Comparison of ENCODE assay signal across 28 cellular contexts in genomic region chrX:4878642-4879041, GRCh38.
DNase-seq lines count a peak whose midpoint lies in the region; ATAC-seq, FAIRE-seq and TF ChIP-seq lines count a peak whose summit lies in the region.
"Had no signal": no experiment of that assay in that cellular context is flagged by ENCODE, and none has a peak within 500 bp of the region (broad histone marks: within the 10 kb centered on the region; RNA-seq: fewer than 3 reads in every experiment).

No MANE protein-coding gene starts in this region.

- H2AK5ac ChIP-seq in IMR-90 (ENCODE audit: low read depth, low read length) (no peak overlapping the region), H1 (ENCODE audit: low read depth, low read length) (no peak overlapping the region)

- H3K4me1 ChIP-seq in HepG2 (ENCODE audit: insufficient read depth, low read length), result no peaks in the 10 kb centered on the region
- no peaks in the 10 kb centered on the region for H3K4me1 ChIP-seq in right lobe of liver
- H3K4me1 ChIP-seq in IMR-90 (ENCODE audit: control insufficient read depth, insufficient read depth, low read length), result no peaks in the 10 kb centered on the region
- no peaks in the 10 kb centered on the region for H3K4me1 ChIP-seq in astrocyte (ENCODE audit: insufficient read depth, low read length)
- no peaks in the 10 kb centered on the region for H3K4me1 ChIP-seq in H1 (replicated peaks in 1 of 4; ENCODE audit: control insufficient read depth in 3 of 4, insufficient read depth in 4 of 4, low read length in 3 of 4)
- H3K4me1 ChIP-seq: BE2C, BLaER1 had no signal

- no peaks in the 10 kb centered on the region for H3K79me2 ChIP-seq in HepG2 (ENCODE audit: insufficient read depth, low read length)
- no peaks in the 10 kb centered on the region for H3K79me2 ChIP-seq in astrocyte (ENCODE audit: insufficient read depth, low read length)
- H3K79me2 ChIP-seq in H1 (ENCODE audit: control insufficient read depth in 1 of 2, insufficient read depth in 2 of 2, low read length in 2 of 2), result no peaks in the 10 kb centered on the region

- no peak overlapping the region for H3K4ac ChIP-seq in IMR-90 (ENCODE audit: low read depth, low read length)
- H3K4ac ChIP-seq in H1 (replicated peaks; ENCODE audit: insufficient read length, low read depth, low read length), result no peak overlapping the region

- H3K23ac ChIP-seq in IMR-90 (ENCODE audit: low read depth, low read length), result no peak overlapping the region
- H3K23ac ChIP-seq in H1 (ENCODE audit: insufficient read length), result no peak overlapping the region

- H2BK120ac ChIP-seq in IMR-90 (ENCODE audit: low read depth, low read length) (no peak overlapping the region), H1 (replicated peaks; ENCODE audit: low read depth, low read length) (no peak overlapping the region)

- TF ChIP-seq POLR2A in HepG2 (IDR thresholded peaks at IDR 0.05; ENCODE audit: insufficient read depth in 1 of 2, low read depth in 2 of 2, low read length in 2 of 2) (no peak), right lobe of liver (IDR thresholded peaks at IDR 0.05) (no peak), IMR-90 (IDR thresholded peaks at IDR 0.05; ENCODE audit: low read depth, low read length) (no peak), H1 (IDR thresholded peaks at IDR 0.05; ENCODE audit: control extremely low read depth in 1 of 2, low read depth in 2 of 2, low read length in 2 of 2) (no peak)

- TF ChIP-seq EP300 in HepG2 (IDR thresholded peaks at IDR 0.05; ENCODE audit: low read depth in 2 of 2, low read length in 2 of 2) (no peak), HepG2 (CRISPR knock-in tag; IDR thresholded peaks at IDR 0.05; ENCODE audit: borderline replicate concordance) (no peak), H1 (IDR thresholded peaks at IDR 0.05; ENCODE audit: borderline replicate concordance in 1 of 2, low read depth in 2 of 2, low read length in 2 of 2) (no peak)

- in situ Hi-C loops in HepG2 (cut with HindIII; ENCODE audit: extremely low pct_ligation_motif_present, low pct_unique_long_range_greater_than_20kb) (no loop called here), IMR-90 (cut with MboI; ENCODE audit: low sequenced_read_pairs) (no loop called here)

- no peak overlapping the region for H3K56ac ChIP-seq in IMR-90 (ENCODE audit: extremely low read depth, insufficient read depth, low read length)
- H3K56ac ChIP-seq in H1 (replicated peaks; ENCODE audit: insufficient read length, low read depth, low read length), result no peak overlapping the region

- no peak for DNase-seq in HepG2 (ENCODE audit: low spot score)
- no peak for DNase-seq in right lobe of liver
- DNase-seq in IMR-90, result no peak
- DNase-seq in astrocyte (ENCODE audit: low read depth), result no peak
- DNase-seq in H1 (ENCODE audit: low read depth in 1 of 2, low spot score in 2 of 2), result no peak
- no peak for DNase-seq in activated T-helper 1 cell treated with anti-CD3 and anti-CD28 coated beads, Interleukin-12 subunit alpha, Interleukin-12 subunit beta, Interleukin-2, Interleukin-4 antibody, amounts not matched to agents 30 ng/mL and 10 ng/mL and 1 ng/mL, durations not matched to agents 14 hours and 24 hours and 36 hours (ENCODE audit: low spot score)
- DNase-seq in NCI-H748 treated with DMSO at 0.1 percent for 48 hours (lab: John Stamatoyannopoulos, UW), result no peak
- DNase-seq: ACHN; BE2C; C1 segment of cervical spinal cord; CD4-positive, alpha-beta memory T cell; CD4-positive, CD25-positive, alpha-beta regulatory T cell; CD8-positive, alpha-beta memory T cell; COR-L47; DMS 273 treated with DMSO at 0.1 percent for 48 hours; DMS153; DMS53; DMS79; DND-41; EL; GDM1 had no signal

- H3K27ac Mint-ChIP-seq in astrocyte (ENCODE audit: unreplicated experiment), result no peak overlapping the region
- no peak overlapping the region for H3K27ac Mint-ChIP-seq in activated T-helper 1 cell treated with anti-CD3 and anti-CD28 coated beads, Interleukin-12 subunit alpha, Interleukin-12 subunit beta, Interleukin-2, Interleukin-4 antibody, amounts not matched to agents 30 ng/mL and 10 ng/mL and 1 ng/mL, durations not matched to agents 14 hours and 24 hours and 36 hours
- H3K27ac Mint-ChIP-seq: CD14-positive monocyte; CD4-positive, alpha-beta memory T cell; CD4-positive, CD25-positive, alpha-beta regulatory T cell had no signal

- H4K5ac ChIP-seq in IMR-90 (ENCODE audit: low read depth, low read length) (no peak overlapping the region), H1 (ENCODE audit: insufficient read length, low read depth, low read length) (no peak overlapping the region)

- no peaks in the 10 kb centered on the region for H3K27me3 ChIP-seq in HepG2 (ENCODE audit: control insufficient read depth in 1 of 2, insufficient read depth in 2 of 2, low read length in 2 of 2)
- no peaks in the 10 kb centered on the region for H3K27me3 ChIP-seq in right lobe of liver
- no peaks in the 10 kb centered on the region for H3K27me3 ChIP-seq in IMR-90 (ENCODE audit: control insufficient read depth, insufficient read depth, low read length)
- H3K27me3 ChIP-seq in astrocyte (ENCODE audit: insufficient read depth, low read length), result no peaks in the 10 kb centered on the region
- no peaks in the 10 kb centered on the region for H3K27me3 ChIP-seq in H1 (replicated peaks in 1 of 4; ENCODE audit: control insufficient read depth in 3 of 4, extremely low read depth in 1 of 4, insufficient read depth in 3 of 4, low read length in 3 of 4)
- H3K27me3 ChIP-seq: BE2C, BLaER1 had no signal

- H3K36me3 Mint-ChIP-seq in astrocyte (ENCODE audit: low read depth, unreplicated experiment), result no peaks in the 10 kb centered on the region
- H3K36me3 Mint-ChIP-seq in activated T-helper 1 cell treated with anti-CD3 and anti-CD28 coated beads, Interleukin-12 subunit alpha, Interleukin-12 subunit beta, Interleukin-2, Interleukin-4 antibody, amounts not matched to agents 30 ng/mL and 10 ng/mL and 1 ng/mL, durations not matched to agents 14 hours and 24 hours and 36 hours (ENCODE audit: low read depth), result no peaks in the 10 kb centered on the region
- H3K36me3 Mint-ChIP-seq: CD14-positive monocyte; CD4-positive, alpha-beta memory T cell; CD4-positive, CD25-positive, alpha-beta regulatory T cell; CD8-positive, alpha-beta memory T cell had no signal

- no peak overlapping the region for H2AFZ ChIP-seq in HepG2 (ENCODE audit: low read length)
- H2AFZ ChIP-seq in IMR-90 (replicated peaks; ENCODE audit: low read length, poor library complexity), result no peak overlapping the region
- H2AFZ ChIP-seq in astrocyte (ENCODE audit: low read depth, low read length), result no peak overlapping the region
- H2AFZ ChIP-seq in H1 (ENCODE audit: low read length), result no peak overlapping the region

- H3K4me3 Mint-ChIP-seq in astrocyte (ENCODE audit: unreplicated experiment), result no peak overlapping the region
- H3K4me3 Mint-ChIP-seq in activated T-helper 1 cell treated with anti-CD3 and anti-CD28 coated beads, Interleukin-12 subunit alpha, Interleukin-12 subunit beta, Interleukin-2, Interleukin-4 antibody, amounts not matched to agents 30 ng/mL and 10 ng/mL and 1 ng/mL, durations not matched to agents 14 hours and 24 hours and 36 hours, result no peak overlapping the region
- H3K4me3 Mint-ChIP-seq: CD14-positive monocyte; CD4-positive, alpha-beta memory T cell; CD4-positive, CD25-positive, alpha-beta regulatory T cell; CD8-positive, alpha-beta memory T cell had no signal

- CTCF ChIA-PET in HepG2 (lab: Yijun Ruan, JAX; ENCODE audit: low intra/inter-chr PET ratio, low total read pairs) (no interaction called here), IMR-90 (lab: Yijun Ruan, JAX) (no interaction called here), H1 (lab: Charles Lee; ENCODE audit: partially characterized antibody) (no interaction called here)

- POLR2A ChIA-PET in HepG2 (lab: Yijun Ruan, JAX), result no interaction called here
- POLR2A ChIA-PET in IMR-90 (lab: Charles Lee; ENCODE audit: unreplicated experiment), result no interaction called here
- POLR2A ChIA-PET in H1 (lab: Charles Lee; ENCODE audit: partially characterized antibody), result no interaction called here

- no peaks in the 10 kb centered on the region for H3K4me1 Mint-ChIP-seq in astrocyte (ENCODE audit: low read depth, unreplicated experiment)
- no peaks in the 10 kb centered on the region for H3K4me1 Mint-ChIP-seq in activated T-helper 1 cell treated with anti-CD3 and anti-CD28 coated beads, Interleukin-12 subunit alpha, Interleukin-12 subunit beta, Interleukin-2, Interleukin-4 antibody, amounts not matched to agents 30 ng/mL and 10 ng/mL and 1 ng/mL, durations not matched to agents 14 hours and 24 hours and 36 hours (ENCODE audit: low read depth)
- H3K4me1 Mint-ChIP-seq: CD4-positive, alpha-beta memory T cell; CD4-positive, CD25-positive, alpha-beta regulatory T cell; CD8-positive, alpha-beta memory T cell had no signal

- H2BK5ac ChIP-seq in IMR-90 (ENCODE audit: low read depth, low read length, poor library complexity, severe bottlenecking) (no peak overlapping the region), H1 (ENCODE audit: low read depth, low read length) (no peak overlapping the region)

- H3K9me3 Mint-ChIP-seq in astrocyte (ENCODE audit: unreplicated experiment), result no peaks in the 10 kb centered on the region
- peaks cover 1% of the 10 kb centered on the region for H3K9me3 Mint-ChIP-seq in activated T-helper 1 cell treated with anti-CD3 and anti-CD28 coated beads, Interleukin-12 subunit alpha, Interleukin-12 subunit beta, Interleukin-2, Interleukin-4 antibody, amounts not matched to agents 30 ng/mL and 10 ng/mL and 1 ng/mL, durations not matched to agents 14 hours and 24 hours and 36 hours

- H4K20me1 ChIP-seq in HepG2 (ENCODE audit: insufficient read depth, low read length) (no peaks in the 10 kb centered on the region), IMR-90 (ENCODE audit: insufficient read depth, low read length) (no peaks in the 10 kb centered on the region), astrocyte (ENCODE audit: insufficient read depth, low read length) (no peaks in the 10 kb centered on the region), H1 (replicated peaks in 1 of 2; ENCODE audit: control insufficient read depth in 1 of 2, insufficient read depth in 2 of 2, low read length in 2 of 2) (no peaks in the 10 kb centered on the region)
- H4K20me1 ChIP-seq: BLaER1 had no signal

- H3K36me3 ChIP-seq in HepG2 (replicated peaks in 1 of 2; ENCODE audit: control insufficient read depth in 1 of 2, insufficient read depth in 2 of 2, low read length in 2 of 2) (no peaks in the 10 kb centered on the region), right lobe of liver (no peaks in the 10 kb centered on the region), IMR-90 (ENCODE audit: control insufficient read depth, insufficient read depth, low read length) (no peaks in the 10 kb centered on the region), astrocyte (ENCODE audit: insufficient read depth, low read length) (no peaks in the 10 kb centered on the region), H1 (ENCODE audit: control insufficient read depth in 2 of 4, insufficient read depth in 4 of 4, low read length in 3 of 4) (no peaks in the 10 kb centered on the region)
- H3K36me3 ChIP-seq: BE2C, BLaER1 had no signal

- no TSS peak for BruUV-seq in HepG2 (replicated peaks; lab: Mats Ljungman, UMichigan)
- no TSS peak for BruUV-seq in IMR-90 (replicated peaks; lab: Mats Ljungman, UMichigan)

- no peaks in the 10 kb centered on the region for H3K79me1 ChIP-seq in IMR-90 (ENCODE audit: low read depth in 1 of 2, low read length in 2 of 2)
- H3K79me1 ChIP-seq in H1 (ENCODE audit: low read depth, low read length), result no peaks in the 10 kb centered on the region

- H3K9me3 ChIP-seq in HepG2 (ENCODE audit: low read length), result peaks cover 26% of the 10 kb centered on the region; the same call in 1 of the 2 replicates
- H3K9me3 ChIP-seq in right lobe of liver, result no peaks in the 10 kb centered on the region
- H3K9me3 ChIP-seq in IMR-90 (ENCODE audit: control insufficient read depth, insufficient read depth, low read length), result peaks cover 11% of the 10 kb centered on the region; the same call in 1 of the 2 replicates
- H3K9me3 ChIP-seq in astrocyte (ENCODE audit: insufficient read depth, low read depth, low read length), result no peaks in the 10 kb centered on the region
- H3K9me3 ChIP-seq in H1 (ENCODE audit: insufficient read depth in 2 of 2, low read depth in 1 of 2, low read length in 1 of 2), result 0 out of 4 replicates have a peak, but pooled peaks cover 0 to 2% of the 10 kb centered on the region in 2 experiments
- H3K9me3 ChIP-seq: BE2C had no signal

- intact Hi-C loops in HepG2 (cut with micrococcal nuclease; ENCODE audit: unreplicated experiment), result no loop called here
- intact Hi-C loops in right lobe of liver (cut with DNase I), result no loop called here
- intact Hi-C loops in IMR-90 (cut with micrococcal nuclease), result no loop called here
- intact Hi-C loops in activated T-helper 1 cell treated with anti-CD3 and anti-CD28 coated beads, Interleukin-12 subunit alpha, Interleukin-12 subunit beta, Interleukin-2, Interleukin-4 antibody, amounts not matched to agents 30 ng/mL and 10 ng/mL and 1 ng/mL, durations not matched to agents 14 hours and 24 hours and 36 hours (cut with micrococcal nuclease), result no loop called here

- no peak overlapping the region for H3K27ac ChIP-seq in HepG2 (ENCODE audit: extremely low read length, insufficient read depth, low read length)
- H3K27ac ChIP-seq in right lobe of liver, result no peak overlapping the region
- no peak overlapping the region for H3K27ac ChIP-seq in IMR-90 (ENCODE audit: insufficient read depth, low read length)
- no peak overlapping the region for H3K27ac ChIP-seq in astrocyte (ENCODE audit: low read depth, low read length)
- no peak overlapping the region for H3K27ac ChIP-seq in H1 (ENCODE audit: low read depth, low read length)
- H3K27ac ChIP-seq: 22Rv1, BLaER1 had no signal

- H2BK15ac ChIP-seq in IMR-90 (ENCODE audit: low read depth, low read length) (no peak overlapping the region), H1 (ENCODE audit: low read length) (no peak overlapping the region)

- no peak overlapping the region for H2BK12ac ChIP-seq in H1 (ENCODE audit: low read depth, low read length)

- H4K91ac ChIP-seq in IMR-90 (ENCODE audit: insufficient read depth, low read depth, low read length), result no peak overlapping the region
- no peak overlapping the region for H4K91ac ChIP-seq in H1 (replicated peaks; ENCODE audit: insufficient read length, low read length)

- H3K18ac ChIP-seq in IMR-90 (ENCODE audit: low read depth, low read length) (no peak overlapping the region), H1 (ENCODE audit: extremely low read depth, low read length) (no peak overlapping the region)

- WGBS in HepG2 (ENCODE audit: low lambda C conversion rate), result 4% methylated on average over 3 of the region's 3 CpGs
- 67% methylated on average over 3 of the region's 3 CpGs for WGBS in right lobe of liver (ENCODE audit: insufficient coverage, low coverage, low lambda C conversion rate, missing lambda C conversion rate)
- no CpG with 5 or more reads among the region's 3 CpGs for WGBS in IMR-90 (ENCODE audit: extremely low coverage in 2 of 2, insufficient read length in 1 of 2), 2 experiments
- WGBS in H1 (ENCODE audit: extremely low coverage in 1 of 2, insufficient coverage in 1 of 2, insufficient read length in 1 of 2, insufficient replicate concordance in 2 of 2, low coverage in 1 of 2, low lambda C conversion rate in 2 of 2, missing lambda C conversion rate in 1 of 2), 2 experiments, result 80% methylated on average over 3 of the region's 3 CpGs; no CpG with 5 or more reads in 1 of the 2 experiments

- H3K9ac ChIP-seq in HepG2 (ENCODE audit: insufficient read depth, low read depth, low read length) (no peak overlapping the region), IMR-90 (ENCODE audit: low read depth, low read length) (no peak overlapping the region), astrocyte (ENCODE audit: low read length) (no peak overlapping the region), H1 (replicated peaks in 1 of 4; ENCODE audit: extremely low read depth in 1 of 4, low read depth in 3 of 4, low read length in 3 of 4) (no peak overlapping the region)
- H3K9ac ChIP-seq: BLaER1 had no signal

- no peak overlapping the region for H3K4me2 ChIP-seq in HepG2 (ENCODE audit: low read depth, low read length)
- H3K4me2 ChIP-seq in IMR-90 (ENCODE audit: low read depth, low read length), result no peak overlapping the region
- no peak overlapping the region for H3K4me2 ChIP-seq in astrocyte (ENCODE audit: low read length)
- H3K4me2 ChIP-seq in H1 (ENCODE audit: insufficient read depth in 1 of 2, low read depth in 2 of 2, low read length in 2 of 2), result no peak overlapping the region
- H3K4me2 ChIP-seq: BLaER1 had no signal

- no peak overlapping the region for H4K8ac ChIP-seq in IMR-90 (ENCODE audit: low read depth in 2 of 2, low read length in 2 of 2)
- H4K8ac ChIP-seq in H1 (ENCODE audit: extremely low read depth, insufficient read depth, low read length), result no peak overlapping the region

- no peak for FAIRE-seq in HepG2 (lab: Jason Lieb, UNC)
- FAIRE-seq in astrocyte (lab: Jason Lieb, UNC), result peak; percentile 37
- FAIRE-seq in H1 (lab: Jason Lieb, UNC), result no peak
- FAIRE-seq: GM12878, GM12892, GM19239 had no signal

- no peak overlapping the region for H2AK9ac ChIP-seq in IMR-90 (replicated peaks; ENCODE audit: low read depth, low read length, poor library complexity)

- TF ChIP-seq RAD21 in HepG2 (CRISPR knock-in tag; IDR thresholded peaks at IDR 0.05) (no peak), IMR-90 (IDR thresholded peaks at IDR 0.05; ENCODE audit: low read length) (no peak), H1 (IDR thresholded peaks at IDR 0.05 in 1 of 2, conservative IDR thresholded peaks at IDR 0.05 in 1 of 2; ENCODE audit: low read depth in 2 of 2, low read length in 2 of 2) (no peak)

- no peaks in the 10 kb centered on the region for H3K27me3 Mint-ChIP-seq in astrocyte (ENCODE audit: low read depth, unreplicated experiment)
- H3K27me3 Mint-ChIP-seq in activated T-helper 1 cell treated with anti-CD3 and anti-CD28 coated beads, Interleukin-12 subunit alpha, Interleukin-12 subunit beta, Interleukin-2, Interleukin-4 antibody, amounts not matched to agents 30 ng/mL and 10 ng/mL and 1 ng/mL, durations not matched to agents 14 hours and 24 hours and 36 hours (ENCODE audit: insufficient read depth), result no peaks in the 10 kb centered on the region
- H3K27me3 Mint-ChIP-seq: CD4-positive, alpha-beta memory T cell; CD4-positive, CD25-positive, alpha-beta regulatory T cell; CD8-positive, alpha-beta memory T cell had no signal

- no peaks in the 10 kb centered on the region for H3K23me2 ChIP-seq in H1 (ENCODE audit: low read depth, low read length)

- TF ChIP-seq CTCF in HepG2 (CRISPR knock-in tag; IDR thresholded peaks at IDR 0.05) (no peak), right lobe of liver (IDR thresholded peaks at IDR 0.05) (no peak), IMR-90 (conservative IDR thresholded peaks at IDR 0.05; ENCODE audit: low read depth, low read length) (no peak), astrocyte (IDR thresholded peaks at IDR 0.05; ENCODE audit: insufficient read depth, low read depth, low read length) (no peak), H1 (IDR thresholded peaks at IDR 0.05; ENCODE audit: control extremely low read depth in 1 of 3, insufficient read depth in 1 of 3, low read depth in 1 of 3, low read length in 3 of 3) (no peak)

- no peak overlapping the region for H2BK20ac ChIP-seq in IMR-90 (ENCODE audit: low read depth, low read length)
- H2BK20ac ChIP-seq in H1 (ENCODE audit: low read length), result no peak overlapping the region

- ATAC-seq in HepG2, result no peak
- ATAC-seq in right lobe of liver, result no peak
- ATAC-seq in IMR-90 (ENCODE audit: low read depth), result no peak
- ATAC-seq in HG03196 (IDR thresholded peaks at IDR 0.05; ENCODE audit: unreplicated experiment), result no peak
- ATAC-seq: GM12878 had no signal

- H3K9me1 ChIP-seq in IMR-90 (ENCODE audit: insufficient read depth, low read length), result no peaks in the 10 kb centered on the region

- H3K14ac ChIP-seq in IMR-90 (replicated peaks; ENCODE audit: low read depth, low read length), result no peak overlapping the region
- no peak overlapping the region for H3K14ac ChIP-seq in H1 (ENCODE audit: insufficient read length)

- no peak overlapping the region for H3K4me3 ChIP-seq in HepG2 (replicated peaks in 1 of 3; ENCODE audit: insufficient read depth in 1 of 3, low read depth in 2 of 3, low read length in 3 of 3)
- H3K4me3 ChIP-seq in right lobe of liver, result no peak overlapping the region
- H3K4me3 ChIP-seq in IMR-90 (ENCODE audit: insufficient read depth, low read depth, low read length), result no peak overlapping the region
- H3K4me3 ChIP-seq in astrocyte (ENCODE audit: insufficient read depth, low read depth, low read length), result no peak overlapping the region
- H3K4me3 ChIP-seq in H1 (ENCODE audit: extremely low read depth in 1 of 4, insufficient read depth in 2 of 4, low read depth in 3 of 4, low read length in 4 of 4), result no peak overlapping the region
- H3K4me3 ChIP-seq: BLaER1, GM12878 had no signal

- dilution Hi-C loops in IMR-90 (cut with HindIII; ENCODE audit: low sequenced_read_pairs, unreplicated experiment), result no loop called here

Comparison
In these comparisons a context has a peak if more than half of its experiments do, and no peak if none do; other contexts are left out.
1. Of the 41 proteins assayed by ChIP-seq in both HepG2 and H1: peak only in HepG2: none; only in H1: none; in both: MAFK; in neither: 40.